Comparison of ENCODE assay signal across 8 cellular contexts in genomic region chr1:119968068-119968492, GRCh38.
A peak's percentile ranks its signal among the peaks of the same experiment; 100 is the strongest.
DNase-seq lines count a peak whose midpoint lies in the region; ATAC-seq and TF ChIP-seq lines count a peak whose summit lies in the region.

No MANE protein-coding gene starts in this region.

- H3K36me3 ChIP-seq in DND-41 (ENCODE audit: insufficient read depth, low read length) = peaks cover 74% of the 10 kb centered on the region

- H4K20me1 ChIP-seq in DND-41 (ENCODE audit: insufficient read depth, low read length) = no peaks in the 10 kb centered on the region

- H3K4me1 ChIP-seq in DND-41 (ENCODE audit: insufficient read depth, low read length) = no peaks in the 10 kb centered on the region

- in situ Hi-C loops in KBM-7 (cut with MboI; ENCODE audit: low pct_unique_long_range_greater_than_20kb, low sequenced_read_pairs) = no loop called here

- H3K9me3 Mint-ChIP-seq in brain = no peaks in the 10 kb centered on the region

- no peak overlapping the region for H2AFZ ChIP-seq in DND-41 (ENCODE audit: low read depth, low read length)

- no peak overlapping the region for H3K27ac ChIP-seq in DND-41 (ENCODE audit: low read length)

- TF ChIP-seq CTCF in DND-41 (IDR thresholded peaks at IDR 0.05; ENCODE audit: borderline replicate concordance, extremely low read depth, low read length, poor library complexity, severe bottlenecking) (peak; percentile 94), brain (conservative IDR thresholded peaks at IDR 0.05) (peak; percentile 53 to 75)

- ATAC-seq in DND-41 (ENCODE audit: insufficient read depth, low read depth) (peak; percentile 99), GM19397 (IDR thresholded peaks at IDR 0.05; ENCODE audit: unreplicated experiment) (peak; percentile 85)

- no peaks in the 10 kb centered on the region for H3K9me3 ChIP-seq in DND-41 (ENCODE audit: insufficient read depth, low read length, severe bottlenecking)

- no peak overlapping the region for H3K4me2 ChIP-seq in DND-41 (ENCODE audit: insufficient read depth, low read length)

- no peaks in the 10 kb centered on the region for H3K79me2 ChIP-seq in DND-41 (ENCODE audit: insufficient read depth, low read length)

- no peak overlapping the region for H3K9ac ChIP-seq in DND-41 (ENCODE audit: low read depth, low read length)

- H3K27ac Mint-ChIP-seq in brain = peak overlapping the region in 1 of 5 experiments; percentile 33

- H3K36me3 Mint-ChIP-seq in brain = peaks cover 61% of the 10 kb centered on the region

- DNase-seq in DND-41 (peak; percentile 83), KBM-7 (peak; percentile 80), UCSD-AML1 (lab: John Stamatoyannopoulos, UW; ENCODE audit: unreplicated experiment) (peak; percentile 57), left kidney (ENCODE audit: low read depth, low spot score) (peak; percentile 74), cortex of kidney (lab: John Stamatoyannopoulos, UW) (no peak)
- DNase-seq in stimulated activated CD8-positive, alpha-beta memory T cell treated with anti-CD3 and anti-CD28 coated beads, Interleukin-15, amount 100 ng/mL, for 1 hour (ENCODE audit: low read depth) = peak; percentile 57

- peaks cover 39% of the 10 kb centered on the region for H3K4me1 Mint-ChIP-seq in brain

- no peak overlapping the region for H3K4me3 Mint-ChIP-seq in brain

- no peak overlapping the region for H3K4me3 ChIP-seq in DND-41 (ENCODE audit: low read depth in 1 of 2, low read length in 2 of 2)

- H3K27me3 ChIP-seq in DND-41 (ENCODE audit: insufficient read depth, low read length, poor library complexity) = no peaks in the 10 kb centered on the region

- H3K27me3 Mint-ChIP-seq in brain = peaks cover under 1% of the 10 kb centered on the region
